Comparison of ENCODE assay signal across 17 cellular contexts in the genomic region with DNA sequence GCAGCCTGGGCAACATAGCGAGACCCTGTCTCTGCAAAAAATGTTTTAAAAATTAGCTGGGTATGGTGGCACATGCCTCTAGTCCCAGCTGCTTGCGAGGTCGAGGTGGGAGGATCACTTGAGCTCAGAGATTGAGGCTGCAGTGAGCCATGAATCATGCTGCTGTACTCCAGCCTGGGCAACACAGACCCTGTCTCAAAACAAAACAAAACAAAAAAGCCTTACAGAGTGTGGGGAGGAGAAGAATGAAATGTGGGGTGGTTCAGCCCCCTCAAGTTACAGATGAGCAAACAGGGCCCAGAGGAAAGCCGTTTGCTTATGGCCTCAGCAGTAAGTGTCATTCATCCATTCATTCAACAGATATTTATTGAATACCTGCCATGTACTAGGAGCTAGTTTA. TPM values are rescaled to one million over a fixed set of nuclear protein-coding genes. Genes with fewer than 3 reads are reported as not detected.
A peak's percentile ranks its signal among the peaks of the same experiment; 100 is the strongest.
DNase-seq lines count a peak whose midpoint lies in the region; ATAC-seq and TF ChIP-seq lines count a peak whose summit lies in the region.
"Had no signal": no experiment of that assay in that cellular context is flagged by ENCODE, and none has a peak within 500 bp of the region (broad histone marks: within the 10 kb centered on the region; RNA-seq: fewer than 3 reads in every experiment).

No MANE protein-coding gene starts in this region.

- no peaks in the 10 kb centered on the region for H3K27me3 ChIP-seq in CD4-positive, CD25-positive, alpha-beta regulatory T cell (ENCODE audit: control insufficient read depth, insufficient read depth, low read length)
- H3K27me3 ChIP-seq: neural progenitor cell had no signal

- ATAC-seq in CD4-positive, CD25-positive, alpha-beta regulatory T cell (ENCODE audit: low read depth in 2 of 2) = no peak
- peak; percentile 60 for ATAC-seq in activated naive CD8-positive, alpha-beta T cell treated with anti-CD3 and anti-CD28 coated beads, Interleukin-2, amount 50 U/mL, for 24 hours
- ATAC-seq in HG03139 (IDR thresholded peaks at IDR 0.05; ENCODE audit: unreplicated experiment) = no peak
- no peak for ATAC-seq in HG02938 (IDR thresholded peaks at IDR 0.05; ENCODE audit: unreplicated experiment)
- ATAC-seq in GM18907 (IDR thresholded peaks at IDR 0.05; ENCODE audit: unreplicated experiment) = no peak

- no peak for DNase-seq in CD4-positive, CD25-positive, alpha-beta regulatory T cell
- DNase-seq in activated naive CD8-positive, alpha-beta T cell treated with anti-CD3 and anti-CD28 coated beads, Interleukin-2, amount 50 U/mL, for 24 hours = no peak
- DNase-seq in iris pigment epithelial cell (ENCODE audit: low read depth) = peak; percentile 67
- no peak for DNase-seq in hippocampal formation (lab: John Stamatoyannopoulos, UW)
- DNase-seq: activated CD4-positive, alpha-beta T cell treated with anti-CD3 and anti-CD28 coated beads for 4 hours; Calu3; caudate nucleus; foreskin melanocyte; Karpas-422; NCI-H1436 treated with DMSO at 0.1 percent for 48 hours; SHP77 treated with DMSO at 0.1 percent for 48 hours had no signal

- peaks cover 86% of the 10 kb centered on the region for H3K36me3 ChIP-seq in CD4-positive, CD25-positive, alpha-beta regulatory T cell (ENCODE audit: control insufficient read depth, insufficient read depth, low read length)
- peaks cover 0 to 68% of the 10 kb centered on the region in 2 experiments; a peak in 1 of 3 replicates for H3K36me3 ChIP-seq in HEK293 (ENCODE audit: control insufficient read depth in 2 of 2, insufficient read depth in 1 of 2, low read length in 2 of 2)
- H3K36me3 ChIP-seq: neural progenitor cell had no signal

- CTCF ChIA-PET in HEK293 (lab: Yijun Ruan, JAX) = interaction anchor here (0.6 kb wide), 1 partner anchor 300 kb away, joined by 5 read pairs; no protein-coding TSS in a partner anchor

- peaks cover 33% of the 10 kb centered on the region for H3K36me3 Mint-ChIP-seq in CD4-positive, CD25-positive, alpha-beta regulatory T cell
- peaks cover 65% of the 10 kb centered on the region for H3K36me3 Mint-ChIP-seq in activated naive CD8-positive, alpha-beta T cell treated with anti-CD3 and anti-CD28 coated beads, Interleukin-2, amount 50 U/mL, for 24 hours (ENCODE audit: low read depth)

- no peak overlapping the region for H3K4me3 Mint-ChIP-seq in CD4-positive, CD25-positive, alpha-beta regulatory T cell
- no peak overlapping the region for H3K4me3 Mint-ChIP-seq in activated naive CD8-positive, alpha-beta T cell treated with anti-CD3 and anti-CD28 coated beads, Interleukin-2, amount 50 U/mL, for 24 hours
- H3K4me3 Mint-ChIP-seq: neural progenitor cell; T-helper 2 cell treated with Interferon-gamma antibody and Interleukin-4, amounts not matched to agents 5 μg/mL and 100 μg/mL, for 36 hours had no signal

- H3K4me1 ChIP-seq in CD4-positive, CD25-positive, alpha-beta regulatory T cell (ENCODE audit: control insufficient read depth, insufficient read depth, low read length, poor library complexity, severe bottlenecking) = no peaks in the 10 kb centered on the region
- H3K4me1 ChIP-seq in HEK293 (ENCODE audit: control insufficient read depth, insufficient read depth, low read length) = no peaks in the 10 kb centered on the region
- H3K4me1 ChIP-seq: neural progenitor cell had no signal

- peak overlapping the region in 2 of 3 donors; percentile 78 to 89 for H3K27ac Mint-ChIP-seq in CD4-positive, CD25-positive, alpha-beta regulatory T cell
- peak overlapping the region; percentile 81 for H3K27ac Mint-ChIP-seq in activated naive CD8-positive, alpha-beta T cell treated with anti-CD3 and anti-CD28 coated beads, Interleukin-2, amount 50 U/mL, for 24 hours

- H3K27me3 Mint-ChIP-seq in CD4-positive, CD25-positive, alpha-beta regulatory T cell = peaks cover 4% of the 10 kb centered on the region
- H3K27me3 Mint-ChIP-seq in activated naive CD8-positive, alpha-beta T cell treated with anti-CD3 and anti-CD28 coated beads, Interleukin-2, amount 50 U/mL, for 24 hours = no peaks in the 10 kb centered on the region

- no peaks in the 10 kb centered on the region for H3K9me3 ChIP-seq in CD4-positive, CD25-positive, alpha-beta regulatory T cell (ENCODE audit: control insufficient read depth in 2 of 2, low read length in 2 of 2)
- no peaks in the 10 kb centered on the region for H3K9me3 ChIP-seq in HEK293 (ENCODE audit: control insufficient read depth, insufficient read depth, low read depth, low read length)

- no peak overlapping the region for H3K27ac ChIP-seq in CD4-positive, CD25-positive, alpha-beta regulatory T cell (ENCODE audit: insufficient read depth, low read length, poor library complexity, severe bottlenecking)
- no peak overlapping the region for H3K27ac ChIP-seq in HEK293 (ENCODE audit: extremely low read depth, low read depth, low read length)
- H3K27ac ChIP-seq: neural progenitor cell had no signal

- TF ChIP-seq CTCF in HEK293 (tag by site-specific recombination; IDR thresholded peaks at IDR 0.05) = no peak

- POLR2A ChIA-PET in HEK293 (lab: Yijun Ruan, JAX) = no interaction called here

- H3K9me3 Mint-ChIP-seq in CD4-positive, CD25-positive, alpha-beta regulatory T cell = no peaks in the 10 kb centered on the region
- no peaks in the 10 kb centered on the region for H3K9me3 Mint-ChIP-seq in activated naive CD8-positive, alpha-beta T cell treated with anti-CD3 and anti-CD28 coated beads, Interleukin-2, amount 50 U/mL, for 24 hours
- H3K9me3 Mint-ChIP-seq: neural progenitor cell; T-helper 2 cell treated with Interferon-gamma antibody and Interleukin-4, amounts not matched to agents 5 μg/mL and 100 μg/mL, for 36 hours had no signal

- H3K4me1 Mint-ChIP-seq in CD4-positive, CD25-positive, alpha-beta regulatory T cell = peaks cover 4 to 15% (median 10%) of the 10 kb centered on the region in 4 donors
- peaks cover 40% of the 10 kb centered on the region for H3K4me1 Mint-ChIP-seq in activated naive CD8-positive, alpha-beta T cell treated with anti-CD3 and anti-CD28 coated beads, Interleukin-2, amount 50 U/mL, for 24 hours
- H3K4me1 Mint-ChIP-seq: neural progenitor cell had no signal

- H3K4me3 ChIP-seq in CD4-positive, CD25-positive, alpha-beta regulatory T cell (ENCODE audit: low read depth, low read length) = no peak overlapping the region
- H3K4me3 ChIP-seq in HEK293 (ENCODE audit: low read depth, low read length) = no peak overlapping the region
- H3K4me3 ChIP-seq: neural progenitor cell had no signal

TF ChIP-seq in HEK293, 187 proteins besides CTCF, POLR2A, EP300 and RAD21:
- TF ChIP-seq EGR2 (tag by site-specific recombination; IDR thresholded peaks at IDR 0.05; ENCODE audit: low read depth) (peak; percentile 50; the same call in 1 of the 2 replicates), ZBTB7A (tag by site-specific recombination; IDR thresholded peaks at IDR 0.05; ENCODE audit: low read depth) (no peak)

RNA-seq across cellular contexts. Expression of a gene that starts 40.7 kb away (rescaled TPM):
- total RNA-seq in CD4-positive, CD25-positive, alpha-beta regulatory T cell = 97.4 TPM
- polyA plus RNA-seq in CD4-positive, CD25-positive, alpha-beta regulatory T cell = 100 to 1,000 TPM; 168 to 218 (median 175) TPM
